8 cellular contexts compared by ENCODE assay signal in genomic region chr2:105888625-105889024, GRCh38.
DNase-seq lines count a peak whose midpoint lies in the region; ATAC-seq and TF ChIP-seq lines count a peak whose summit lies in the region.

No MANE protein-coding gene starts in this region.

- peaks cover 77% of the 10 kb centered on the region for H3K4me1 Mint-ChIP-seq in stimulated activated naive CD8-positive, alpha-beta T cell treated with anti-CD3 and anti-CD28 coated beads, Interleukin-15, amount 100 ng/mL, for 72 hours

- ATAC-seq in left cardiac atrium = no peak
- peak; percentile 70 for ATAC-seq in stimulated activated naive CD8-positive, alpha-beta T cell treated with anti-CD3 and anti-CD28 coated beads, Interleukin-15, amount 100 ng/mL, for 72 hours

- no peak for DNase-seq in left ventricle myocardium inferior
- no peak for DNase-seq in left cardiac atrium
- peak; percentile 53 for DNase-seq in coronary artery (ENCODE audit: low spot score)
- peak in 1 of 2 donors; percentile 38 for DNase-seq in stimulated activated naive CD8-positive, alpha-beta T cell treated with anti-CD3 and anti-CD28 coated beads, Interleukin-15, amount 100 ng/mL, for 72 hours
- no peak for DNase-seq in DMS153 treated with DMSO at 0.1 percent for 48 hours (lab: John Stamatoyannopoulos, UW; ENCODE audit: unreplicated experiment)
- no peak for DNase-seq in anterior cingulate cortex (lab: John Stamatoyannopoulos, UW)
- DNase-seq in C1 segment of cervical spinal cord (lab: John Stamatoyannopoulos, UW) = no peak

- H3K36me3 ChIP-seq in left ventricle myocardium inferior (peaks cover 8% of the 10 kb centered on the region), OCI-LY3 (replicated peaks; ENCODE audit: low read depth, low read length) (peaks cover 19% of the 10 kb centered on the region)

- H3K27ac ChIP-seq in left ventricle myocardium inferior (replicated peaks) (peak overlapping the region; percentile 36), OCI-LY3 (ENCODE audit: low read length) (no peak overlapping the region), coronary artery (peak overlapping the region; percentile 49 to 66)

- peaks cover 14% of the 10 kb centered on the region for H4K20me1 ChIP-seq in OCI-LY3 (ENCODE audit: insufficient read depth, low read length)

- intact Hi-C loops in left ventricle myocardium inferior (cut with micrococcal nuclease) (loop anchor here (10.0 kb wide), 1 partner anchor 94 kb away; no protein-coding TSS in a partner anchor), left cardiac atrium (cut with DNase I) (loop anchor here in 1 of 2 donors (10.0 kb wide), 1 partner anchor 74 kb away; no protein-coding TSS in a partner anchor)

- H3K4me3 Mint-ChIP-seq in stimulated activated naive CD8-positive, alpha-beta T cell treated with anti-CD3 and anti-CD28 coated beads, Interleukin-15, amount 100 ng/mL, for 72 hours = no peak overlapping the region

- TF ChIP-seq CTCF in left ventricle myocardium inferior (IDR thresholded peaks at IDR 0.05; ENCODE audit: borderline replicate concordance) (no peak), OCI-LY3 (IDR thresholded peaks at IDR 0.05; ENCODE audit: low read depth, low read length) (peak; percentile 18), coronary artery (IDR thresholded peaks at IDR 0.05) (no peak)

- no peak overlapping the region for H2AFZ ChIP-seq in OCI-LY3 (ENCODE audit: low read depth, low read length)

- H3K4me1 ChIP-seq in left ventricle myocardium inferior = peaks cover 69% of the 10 kb centered on the region
- H3K4me1 ChIP-seq in OCI-LY3 (ENCODE audit: low read length) = peaks cover 6% of the 10 kb centered on the region

- H3K9me3 Mint-ChIP-seq in stimulated activated naive CD8-positive, alpha-beta T cell treated with anti-CD3 and anti-CD28 coated beads, Interleukin-15, amount 100 ng/mL, for 72 hours = peaks cover 10 to 13% of the 10 kb centered on the region in 2 donors

- no peak overlapping the region for H3K9ac ChIP-seq in OCI-LY3 (ENCODE audit: low read length)

- peak overlapping the region in 1 of 2 donors; percentile 9 for H3K27ac Mint-ChIP-seq in stimulated activated naive CD8-positive, alpha-beta T cell treated with anti-CD3 and anti-CD28 coated beads, Interleukin-15, amount 100 ng/mL, for 72 hours

- no peak overlapping the region for H3K4me3 ChIP-seq in left ventricle myocardium inferior
- no peak overlapping the region for H3K4me3 ChIP-seq in OCI-LY3 (ENCODE audit: low read length)
- no peak overlapping the region for H3K4me3 ChIP-seq in coronary artery

- H3K27me3 ChIP-seq in left ventricle myocardium inferior (ENCODE audit: low read depth) = no peaks in the 10 kb centered on the region
- no peaks in the 10 kb centered on the region for H3K27me3 ChIP-seq in OCI-LY3 (ENCODE audit: low read depth, low read length)

- H3K9me3 ChIP-seq in left ventricle myocardium inferior (replicated peaks) (peaks cover 9% of the 10 kb centered on the region), OCI-LY3 (ENCODE audit: insufficient read depth, low read length) (no peaks in the 10 kb centered on the region)

- H3K27me3 Mint-ChIP-seq in stimulated activated naive CD8-positive, alpha-beta T cell treated with anti-CD3 and anti-CD28 coated beads, Interleukin-15, amount 100 ng/mL, for 72 hours = no peaks in the 10 kb centered on the region

- H3K79me2 ChIP-seq in OCI-LY3 (ENCODE audit: low read length) = peaks cover 13% of the 10 kb centered on the region

- no peak overlapping the region for H3K4me2 ChIP-seq in OCI-LY3 (ENCODE audit: low read length)
